11 cellular contexts compared by ENCODE assay signal in genomic region chr14:20682127-20682434, GRCh38. TPM values are rescaled to one million over a fixed set of nuclear protein-coding genes. Genes with fewer than 3 reads are reported as not detected.
DNase-seq lines count a peak whose midpoint lies in the region; ATAC-seq and TF ChIP-seq lines count a peak whose summit lies in the region.
"Had no signal": no experiment of that assay in that cellular context is flagged by ENCODE, and none has a peak within 500 bp of the region (broad histone marks: within the 10 kb centered on the region; RNA-seq: fewer than 3 reads in every experiment).

No MANE protein-coding gene starts in this region.

- peaks cover 2% of the 10 kb centered on the region for H3K27me3 Mint-ChIP-seq in glutamatergic neuron (ENCODE audit: unreplicated experiment)
- H3K27me3 Mint-ChIP-seq: activated naive CD4-positive, alpha-beta T cell treated with anti-CD3 and anti-CD28 coated beads, Interleukin-2, amount 50 U/mL, for 24 hours had no signal

- H2AFZ ChIP-seq in DND-41 (ENCODE audit: low read depth, low read length): peak overlapping the region; percentile 91

- H3K4me3 ChIP-seq in DND-41 (ENCODE audit: low read depth in 1 of 2, low read length in 2 of 2): peak overlapping the region; percentile 79 to 83
- peak overlapping the region; percentile 65 for H3K4me3 ChIP-seq in SJSA1
- peak overlapping the region; percentile 64 to 76 for H3K4me3 ChIP-seq in gastroesophageal sphincter
- H3K4me3 ChIP-seq in sigmoid colon: peak overlapping the region; percentile 77 to 93 (median 80)

- H3K27ac Mint-ChIP-seq in glutamatergic neuron (ENCODE audit: unreplicated experiment): no peak overlapping the region
- H3K27ac Mint-ChIP-seq: activated naive CD4-positive, alpha-beta T cell treated with anti-CD3 and anti-CD28 coated beads, Interleukin-2, amount 50 U/mL, for 24 hours had no signal

- whole genome bisulfite sequencing in gastroesophageal sphincter (ENCODE audit: low coverage in 1 of 2), 2 donors: 1% methylated on average over 9 of the region's 11 CpGs; no CpG with 5 or more reads in 1 of the 2 donors
- WGBS in sigmoid colon, 2 donors: 1% methylated on average over 11 of the region's 11 CpGs

- H3K9me3 ChIP-seq in DND-41 (ENCODE audit: insufficient read depth, low read length, severe bottlenecking): no peaks in the 10 kb centered on the region
- no peaks in the 10 kb centered on the region for H3K9me3 ChIP-seq in SJSA1 (replicated peaks)
- no peaks in the 10 kb centered on the region for H3K9me3 ChIP-seq in gastroesophageal sphincter
- H3K9me3 ChIP-seq in sigmoid colon: no peaks in the 10 kb centered on the region

- H3K36me3 ChIP-seq in DND-41 (ENCODE audit: insufficient read depth, low read length) (no peaks in the 10 kb centered on the region), SJSA1 (no peaks in the 10 kb centered on the region; the same call in 1 of the 2 replicates), gastroesophageal sphincter (no peaks in the 10 kb centered on the region), sigmoid colon (no peaks in the 10 kb centered on the region)

- TF ChIP-seq EP300 in gastroesophageal sphincter (IDR thresholded peaks at IDR 0.05): no peak
- TF ChIP-seq EP300 in sigmoid colon (IDR thresholded peaks at IDR 0.05): no peak

- peak overlapping the region; percentile 93 for H3K4me2 ChIP-seq in DND-41 (ENCODE audit: insufficient read depth, low read length)

- DNase-seq in DND-41 (no peak), SJSA1 (ENCODE audit: low read depth in 1 of 2, low spot score in 2 of 2) (no peak), sigmoid colon (no peak), NCI-H2081 (lab: John Stamatoyannopoulos, UW) (no peak), glutamatergic neuron (no peak), OCI-M1 (lab: John Stamatoyannopoulos, UW) (no peak), GM19238 (ENCODE audit: insufficient read length, low spot score) (no peak)

- TF ChIP-seq CTCF in DND-41 (IDR thresholded peaks at IDR 0.05; ENCODE audit: borderline replicate concordance, extremely low read depth, low read length, poor library complexity, severe bottlenecking) (no peak), gastroesophageal sphincter (IDR thresholded peaks at IDR 0.05) (peak in 1 of 4 experiments; percentile 7), sigmoid colon (IDR thresholded peaks at IDR 0.05) (no peak), glutamatergic neuron (IDR thresholded peaks at IDR 0.05; ENCODE audit: partially characterized antibody, unreplicated experiment) (no peak)

- ATAC-seq in DND-41 (ENCODE audit: insufficient read depth, low read depth): no peak
- no peak for ATAC-seq in gastroesophageal sphincter

- peaks cover 9% of the 10 kb centered on the region for H3K4me1 Mint-ChIP-seq in glutamatergic neuron (ENCODE audit: low read depth, unreplicated experiment)

- intact Hi-C loops in sigmoid colon (cut with DNase I): loop anchor here (5.0 to 10.0 kb wide), 4 partner anchors 290 to 793 kb away; partner anchors contain the start of genes PARP2, RAB2B, TOX4 and ZNF219

- H3K36me3 Mint-ChIP-seq in glutamatergic neuron (ENCODE audit: unreplicated experiment): no peaks in the 10 kb centered on the region
- H3K36me3 Mint-ChIP-seq: activated naive CD4-positive, alpha-beta T cell treated with anti-CD3 and anti-CD28 coated beads, Interleukin-2, amount 50 U/mL, for 24 hours had no signal

- peaks cover 44% of the 10 kb centered on the region for H3K4me1 ChIP-seq in DND-41 (ENCODE audit: insufficient read depth, low read length)
- peaks cover 16% of the 10 kb centered on the region for H3K4me1 ChIP-seq in SJSA1 (replicated peaks)
- H3K4me1 ChIP-seq in gastroesophageal sphincter: peaks cover 7 to 41% (median 12%) of the 10 kb centered on the region in 3 donors
- peaks cover 4 to 36% (median 30%) of the 10 kb centered on the region in 4 donors for H3K4me1 ChIP-seq in sigmoid colon

- H3K9ac ChIP-seq in DND-41 (ENCODE audit: low read depth, low read length): peak overlapping the region; percentile 96

- H4K20me1 ChIP-seq in DND-41 (ENCODE audit: insufficient read depth, low read length): no peaks in the 10 kb centered on the region

- H3K4me3 Mint-ChIP-seq in glutamatergic neuron (ENCODE audit: unreplicated experiment): no peak overlapping the region
- H3K4me3 Mint-ChIP-seq: activated naive CD4-positive, alpha-beta T cell treated with anti-CD3 and anti-CD28 coated beads, Interleukin-2, amount 50 U/mL, for 24 hours had no signal

- peaks cover 9% of the 10 kb centered on the region for H3K9me3 Mint-ChIP-seq in glutamatergic neuron (ENCODE audit: unreplicated experiment)
- H3K9me3 Mint-ChIP-seq: activated naive CD4-positive, alpha-beta T cell treated with anti-CD3 and anti-CD28 coated beads, Interleukin-2, amount 50 U/mL, for 24 hours had no signal

- H3K27me3 ChIP-seq in DND-41 (ENCODE audit: insufficient read depth, low read length, poor library complexity) (no peaks in the 10 kb centered on the region), SJSA1 (replicated peaks) (no peaks in the 10 kb centered on the region), gastroesophageal sphincter (no peaks in the 10 kb centered on the region), sigmoid colon (no peaks in the 10 kb centered on the region)

- H3K27ac ChIP-seq in DND-41 (ENCODE audit: low read length): peak overlapping the region; percentile 97
- H3K27ac ChIP-seq in SJSA1: peak overlapping the region; percentile 90
- H3K27ac ChIP-seq in gastroesophageal sphincter: peak overlapping the region; percentile 95 to 100 (median 100)
- H3K27ac ChIP-seq in sigmoid colon: peak overlapping the region; percentile 99 to 100 (median 99)

- H3K79me2 ChIP-seq in DND-41 (ENCODE audit: insufficient read depth, low read length): no peaks in the 10 kb centered on the region

- TF ChIP-seq POLR2A in gastroesophageal sphincter (IDR thresholded peaks at IDR 0.05): no peak
- TF ChIP-seq POLR2A in sigmoid colon (IDR thresholded peaks at IDR 0.05): no peak

RNA-seq across cellular contexts. Expression of gene RNASE4, which starts 2.3 kb away (rescaled TPM):
- total RNA-seq in SJSA1 (2014; rRNA removed; shearing (Covaris generic)): 0.63 and 4.6 TPM in 2 replicates
- 100 to 1,000 TPM in 2 of 4 donors, 10 to 100 TPM in 2; 65.2 to 139 (median 106) TPM for total RNA-seq in gastroesophageal sphincter
- 100 to 1,000 TPM in 1 of 4 donors, 10 to 100 TPM in 3; 44.0 to 138 (median 65.5) TPM for total RNA-seq in sigmoid colon
- 10 to 100 TPM; 11.4 to 46.3 (median 15.5) TPM for polyA plus RNA-seq in sigmoid colon
- total RNA-seq in glutamatergic neuron (ENCODE audit: unreplicated experiment): 1.7 TPM

RNA-seq across cellular contexts. Expression of gene ANG, which starts 6.5 kb away (rescaled TPM):
- total RNA-seq in SJSA1 (2014; rRNA removed; shearing (Covaris generic)): 2.7 and 4.4 TPM in 2 replicates
- 10 to 100 TPM; 16.8 to 32.0 (median 25.2) TPM for total RNA-seq in gastroesophageal sphincter
- total RNA-seq in sigmoid colon: 10 to 100 TPM; 13.3 to 44.4 (median 19.0) TPM
- polyA plus RNA-seq in sigmoid colon: 10 to 100 TPM; 15.5 to 28.3 (median 22.2) TPM
- total RNA-seq in glutamatergic neuron (ENCODE audit: unreplicated experiment): 1.7 TPM

RNA-seq across cellular contexts. Expression of gene OR6S1, which starts 40.6 kb away (rescaled TPM):
- not detected in 2 replicates for total RNA-seq in SJSA1 (2014; rRNA removed; shearing (Covaris generic))
- total RNA-seq in gastroesophageal sphincter: not detected
- not detected for total RNA-seq in sigmoid colon
- polyA plus RNA-seq in sigmoid colon: not detected
- total RNA-seq in glutamatergic neuron (ENCODE audit: unreplicated experiment): not detected
- total RNA-seq: myocyte, subcutaneous adipose tissue had no signal
